14 cellular contexts compared by ENCODE assay signal in genomic region chr1:21378705-21379494, GRCh38.
DNase-seq lines count a peak whose midpoint lies in the region; ATAC-seq lines count a peak whose summit lies in the region.
"Had no signal": no experiment of that assay in that cellular context is flagged by ENCODE, and none has a peak within 500 bp of the region (broad histone marks: within the 10 kb centered on the region; RNA-seq: fewer than 3 reads in every experiment).

No MANE protein-coding gene starts in this region.

- ATAC-seq in HG03280 (IDR thresholded peaks at IDR 0.05; ENCODE audit: unreplicated experiment) (no peak), HG03520 (IDR thresholded peaks at IDR 0.05; ENCODE audit: unreplicated experiment) (no peak)
- ATAC-seq: activated T-cell treated with anti-CD3 and anti-CD28 coated beads, Interleukin-2, amount 50 U/mL, for 72 hours had no signal

- in situ Hi-C loops in SK-MEL-5 (cut with HindIII; ENCODE audit: low pct_unique_long_range_greater_than_20kb, low sequenced_read_pairs) = no loop called here

- DNase-seq in DMS53 (lab: John Stamatoyannopoulos, UW) (peak; percentile 68), M059J (ENCODE audit: low read depth) (peak; percentile 35), SK-MEL-5 (ENCODE audit: low read depth, low spot score) (peak; percentile 54), kidney tubule cell (ENCODE audit: low spot score) (peak; percentile 97), SHP77 treated with DMSO at 0.1 percent for 48 hours (lab: John Stamatoyannopoulos, UW) (no peak), A172 (ENCODE audit: low spot score) (no peak)
- DNase-seq: activated T-cell treated with anti-CD3 and anti-CD28 coated beads, Interleukin-2, amount 50 U/mL, for 72 hours; GDM1; KG1; NCI-H2081 treated with DMSO at 0.1 percent for 48 hours; OCI-M1; stimulated activated naive B cell treated with anti-CD40 and anti-IgM and Interleukin-4, amounts not matched to agents 10 μg/mL and 1 μg/mL and 100 μg/mL, for 72 hours had no signal

Comparison
In these comparisons a context has a peak if more than half of its experiments do, and no peak if none do; other contexts are left out.
1. DNase-seq: peak in DMS53 (single experiment), M059J (single experiment), SK-MEL-5 (single experiment) and kidney tubule cell (single experiment); none in SHP77 treated with DMSO at 0.1 percent for 48 hours (single experiment) and A172 (single experiment).